ENCODE assay signal across 8 cellular contexts in the genomic region with DNA sequence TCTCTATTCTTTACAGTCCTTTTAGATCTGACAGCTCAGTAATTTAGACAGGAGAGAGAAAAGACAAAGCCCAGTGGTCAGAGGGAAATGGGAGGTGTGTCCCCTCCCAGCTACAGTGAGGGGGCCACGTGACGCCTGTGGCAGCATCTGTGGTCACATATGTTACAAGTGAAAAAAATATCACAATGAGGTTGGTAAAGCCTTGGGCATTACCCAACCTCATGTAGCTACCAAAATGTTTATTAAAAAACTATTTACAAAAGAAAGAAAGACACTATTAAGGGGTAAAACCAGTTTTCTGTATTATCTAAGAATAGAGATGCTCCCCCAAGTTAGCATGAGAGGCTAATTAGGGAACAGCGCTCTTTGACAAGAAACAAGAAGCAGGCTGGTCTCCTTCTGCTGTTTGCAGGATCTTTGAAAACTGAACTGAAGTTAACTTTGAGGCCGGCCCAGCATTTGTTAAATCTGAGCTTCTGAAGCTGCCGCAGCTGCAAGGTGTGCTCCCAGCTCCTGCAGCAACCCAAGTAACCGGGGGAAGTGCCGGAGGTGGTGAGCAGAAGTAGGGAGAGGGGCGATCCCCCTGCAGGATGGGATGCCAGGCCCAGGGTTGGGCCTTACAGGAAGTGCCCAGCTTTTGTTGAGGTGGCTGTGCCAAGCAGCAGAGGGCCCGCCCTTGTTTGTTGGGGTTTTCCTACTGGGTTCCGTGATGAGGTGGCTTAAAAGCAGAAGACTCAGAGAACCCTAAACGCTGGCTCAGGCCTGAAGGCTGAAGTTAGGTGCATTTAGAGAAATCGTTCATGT.
DNase-seq lines count a peak whose midpoint lies in the region; ATAC-seq lines count a peak whose summit lies in the region.

No MANE protein-coding gene starts in this region.

- peak; percentile 48 for DNase-seq in Ammon's horn (ENCODE audit: low spot score)
- DNase-seq in NCI-H1436 treated with DMSO at 0.1 percent for 48 hours (lab: John Stamatoyannopoulos, UW) = no peak
- no peak for DNase-seq in NCI-H2196 treated with DMSO at 0.1 percent for 48 hours (lab: John Stamatoyannopoulos, UW; ENCODE audit: unreplicated experiment)

- H3K9me3 ChIP-seq in duodenal mucosa (ENCODE audit: control insufficient read depth in 1 of 2, low read length in 2 of 2) = no peaks in the 10 kb centered on the region

- H3K4me3 ChIP-seq in duodenal mucosa (ENCODE audit: low read depth in 1 of 2, low read length in 2 of 2) (peak overlapping the region; percentile 2 to 48), skin epidermis (no peak overlapping the region)

- H3K27ac ChIP-seq in duodenal mucosa (ENCODE audit: low read depth, low read length) = no peak overlapping the region
- peak overlapping the region in 16 of 21 experiments; percentile 3 to 92 (median 66) for H3K27ac ChIP-seq in skin epidermis

- peak overlapping the region in 1 of 2 donors; percentile 30 for H3K9ac ChIP-seq in duodenal mucosa (ENCODE audit: low read depth in 1 of 2, low read length in 2 of 2)

- peaks cover 36 to 38% of the 10 kb centered on the region in 2 donors for H3K4me1 ChIP-seq in duodenal mucosa (ENCODE audit: control insufficient read depth in 1 of 2, insufficient read depth in 2 of 2, low read length in 2 of 2)

- H3K27me3 ChIP-seq in duodenal mucosa (ENCODE audit: control insufficient read depth in 1 of 2, insufficient read depth in 2 of 2, low read length in 2 of 2) = no peaks in the 10 kb centered on the region

- no peaks in the 10 kb centered on the region for H3K36me3 ChIP-seq in duodenal mucosa (ENCODE audit: control insufficient read depth in 1 of 2, insufficient read depth in 2 of 2, low read length in 2 of 2)

- ATAC-seq in GM19328 (IDR thresholded peaks at IDR 0.05; ENCODE audit: unreplicated experiment) = peak; percentile 74
- peak; percentile 85 for ATAC-seq in HG03432 (IDR thresholded peaks at IDR 0.05; ENCODE audit: unreplicated experiment)
- ATAC-seq in activated CD4-positive, CD25-positive, alpha-beta regulatory T cell treated with anti-CD3 and anti-CD28 coated beads, Interleukin-2, amount 50 U/mL, for 24 hours = peak; percentile 84 to 86

Comparison
In these comparisons a context has a peak if more than half of its experiments do, and no peak if none do; other contexts are left out.
1. H3K4me3 ChIP-seq: peak in duodenal mucosa (2 of 2); none in skin epidermis (0 of 7).
2. Peak in every context shown above with its lines, with median percentiles within 50 percentile points of each other: ATAC-seq.